8 cellular contexts compared by ENCODE assay signal in genomic region chr9:117555964-117556629, GRCh38.
A peak's percentile ranks its signal among the peaks of the same experiment; 100 is the strongest.
DNase-seq lines count a peak whose midpoint lies in the region; ATAC-seq and TF ChIP-seq lines count a peak whose summit lies in the region.

No MANE protein-coding gene starts in this region.

- no peak overlapping the region for H3K4me3 Mint-ChIP-seq in activated naive CD4-positive, alpha-beta T cell treated with anti-CD3 and anti-CD28 coated beads for 36 hours

- TF ChIP-seq CTCF in AG04450 (IDR thresholded peaks at IDR 0.05; ENCODE audit: low read depth, low read length) (0 out of 2 replicates have a peak, but pooled peaks have one; percentile 10), GM12873 (IDR thresholded peaks at IDR 0.05; ENCODE audit: insufficient read depth, low read depth, low read length, missing control alignments) (peak; percentile 83)

- ATAC-seq in HG02623 (IDR thresholded peaks at IDR 0.05; ENCODE audit: unreplicated experiment) = peak; percentile 86
- ATAC-seq in GM19023 (IDR thresholded peaks at IDR 0.05; ENCODE audit: unreplicated experiment) = no peak

- peaks cover 11% of the 10 kb centered on the region for H3K9me3 ChIP-seq in AG04450 (ENCODE audit: control insufficient read depth, insufficient read depth, low read length)

- intact Hi-C loops in activated naive CD4-positive, alpha-beta T cell treated with anti-CD3 and anti-CD28 coated beads for 36 hours (cut with micrococcal nuclease) = loop anchor here (1.0 to 5.0 kb wide), 2 partner anchors 69 to 819 kb away; no protein-coding TSS in a partner anchor

- H3K27ac Mint-ChIP-seq in activated naive CD4-positive, alpha-beta T cell treated with anti-CD3 and anti-CD28 coated beads for 36 hours = no peak overlapping the region

- peaks cover 11% of the 10 kb centered on the region for H3K27me3 Mint-ChIP-seq in activated naive CD4-positive, alpha-beta T cell treated with anti-CD3 and anti-CD28 coated beads for 36 hours (ENCODE audit: low read depth)

- H3K36me3 Mint-ChIP-seq in activated naive CD4-positive, alpha-beta T cell treated with anti-CD3 and anti-CD28 coated beads for 36 hours (ENCODE audit: low read depth) = no peaks in the 10 kb centered on the region

- no peaks in the 10 kb centered on the region for H3K27me3 ChIP-seq in AG04450 (ENCODE audit: control insufficient read depth, insufficient read depth, low read length)

- POLR2A ChIA-PET in AG04450 (lab: Yijun Ruan, JAX) = no interaction called here

- H3K4me1 Mint-ChIP-seq in activated naive CD4-positive, alpha-beta T cell treated with anti-CD3 and anti-CD28 coated beads for 36 hours (ENCODE audit: low read depth) = no peaks in the 10 kb centered on the region

- CTCF ChIA-PET in AG04450 (lab: Charles Lee) = no interaction called here
- CTCF ChIA-PET in activated naive CD4-positive, alpha-beta T cell treated with anti-CD3 and anti-CD28 coated beads for 36 hours (lab: Charles Lee) = interaction anchor here (0.6 kb wide), 2 partner anchors 21 to 387 kb away, joined by 3 read pairs; no protein-coding TSS in a partner anchor

- no peaks in the 10 kb centered on the region for H3K9me3 Mint-ChIP-seq in activated naive CD4-positive, alpha-beta T cell treated with anti-CD3 and anti-CD28 coated beads for 36 hours

- H3K4me3 ChIP-seq in AG04450 (ENCODE audit: low read depth, low read length) = no peak overlapping the region

- H3K27ac ChIP-seq in AG04450 (ENCODE audit: low read depth, low read length) = no peak overlapping the region

- DNase-seq in AG04450 (ENCODE audit: low read depth, low spot score) (no peak), NCI-H146 treated with DMSO at 0.1 percent for 48 hours (lab: John Stamatoyannopoulos, UW; ENCODE audit: unreplicated experiment) (peak; percentile 7), iPS-NIHi11 (ENCODE audit: low spot score) (peak; percentile 57)
- peak; percentile 61 for DNase-seq in activated naive CD4-positive, alpha-beta T cell treated with anti-CD3 and anti-CD28 coated beads for 36 hours
- DNase-seq in stimulated activated CD4-positive, alpha-beta T cell treated with anti-CD3 and anti-CD28 coated beads, Interleukin-4, amount 100 ng/mL, for 48 hours (ENCODE audit: low read depth in 2 of 2) = peak; percentile 16 to 32
